Comparison of ENCODE assay signal across 11 cellular contexts in the genomic region with DNA sequence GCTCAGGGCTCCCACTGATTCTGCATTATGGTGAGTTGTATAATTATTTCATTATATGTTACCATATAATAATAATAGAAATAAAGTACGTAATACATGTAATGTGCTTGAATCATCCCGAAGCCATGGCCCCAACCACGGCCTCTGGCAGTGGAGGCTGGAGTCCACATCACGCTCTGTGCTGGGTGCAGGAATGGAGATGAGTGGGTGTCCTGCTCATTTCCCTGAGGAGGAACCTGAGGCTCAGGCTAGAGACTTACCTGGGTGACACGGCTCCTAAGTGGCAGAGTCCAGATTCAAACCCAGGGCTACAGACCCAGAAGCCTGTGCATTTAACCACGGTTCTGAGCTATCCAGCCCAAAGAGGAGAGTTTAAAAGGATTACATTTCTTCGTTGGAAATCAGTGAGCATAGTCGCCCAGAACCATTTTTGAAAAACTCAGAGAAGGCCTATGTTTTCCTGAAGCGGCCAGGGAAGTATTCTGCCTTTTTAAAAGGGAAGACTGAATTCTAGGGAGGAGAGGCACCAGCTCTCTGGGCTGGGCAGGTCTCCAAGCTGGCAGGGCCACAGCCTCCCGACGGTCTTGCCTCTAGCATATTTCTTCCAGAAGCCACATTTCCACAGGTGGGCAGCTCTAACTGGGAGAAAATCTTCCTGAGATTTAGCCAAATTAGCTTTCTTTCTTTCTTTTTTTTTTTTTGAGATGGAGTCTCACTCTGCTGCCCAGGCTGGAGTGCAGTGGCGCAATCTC. TPM values are rescaled to one million over a fixed set of nuclear protein-coding genes. Genes with fewer than 3 reads are reported as not detected.
DNase-seq lines count a peak whose midpoint lies in the region; ATAC-seq and TF ChIP-seq lines count a peak whose summit lies in the region.
"Had no signal": no experiment of that assay in that cellular context is flagged by ENCODE, and none has a peak within 500 bp of the region (broad histone marks: within the 10 kb centered on the region; RNA-seq: fewer than 3 reads in every experiment).

No MANE protein-coding gene starts in this region.

- H3K4me3 Mint-ChIP-seq in activated T-helper 17 cell treated with anti-CD3 and anti-CD28 coated beads, Interleukin-2, amount 50 U/mL, for 72 hours = peak overlapping the region; percentile 98
- H3K4me3 Mint-ChIP-seq: nephron had no signal

- H3K27me3 Mint-ChIP-seq in activated T-helper 17 cell treated with anti-CD3 and anti-CD28 coated beads, Interleukin-2, amount 50 U/mL, for 72 hours = no peaks in the 10 kb centered on the region

- TF ChIP-seq CTCF in right lobe of liver (IDR thresholded peaks at IDR 0.05) = no peak
- no peak for TF ChIP-seq CTCF in thoracic aorta (IDR thresholded peaks at IDR 0.05)

- H3K9me3 Mint-ChIP-seq in activated T-helper 17 cell treated with anti-CD3 and anti-CD28 coated beads, Interleukin-2, amount 50 U/mL, for 72 hours = no peaks in the 10 kb centered on the region
- H3K9me3 Mint-ChIP-seq: IgD-negative memory B cell, nephron had no signal

- TF ChIP-seq POLR2A in right lobe of liver (IDR thresholded peaks at IDR 0.05) = no peak

- intact Hi-C loops in right lobe of liver (cut with DNase I) = no loop called here

- H3K9me3 ChIP-seq in right lobe of liver (no peaks in the 10 kb centered on the region), thoracic aorta (no peaks in the 10 kb centered on the region)

- H3K4me3 ChIP-seq in right lobe of liver (no peak overlapping the region), thoracic aorta (no peak overlapping the region)

- peak overlapping the region in 2 of 3 donors; percentile 21 to 75 for H3K27ac ChIP-seq in right lobe of liver
- H3K27ac ChIP-seq in thoracic aorta = peak overlapping the region; percentile 15 to 58

- H3K4me1 ChIP-seq in right lobe of liver = peaks cover 0 to 98% (median 50%) of the 10 kb centered on the region in 4 donors
- H3K4me1 ChIP-seq in thoracic aorta (ENCODE audit: control insufficient read depth in 1 of 2, low read depth in 2 of 2) = peaks cover 10 to 72% of the 10 kb centered on the region in 2 donors

- H3K27ac Mint-ChIP-seq in activated T-helper 17 cell treated with anti-CD3 and anti-CD28 coated beads, Interleukin-2, amount 50 U/mL, for 72 hours = peak overlapping the region; percentile 97

- H3K36me3 ChIP-seq in right lobe of liver (no peaks in the 10 kb centered on the region), thoracic aorta (no peaks in the 10 kb centered on the region)

- 57% methylated on average over 8 of the region's 12 CpGs for WGBS in right lobe of liver (ENCODE audit: insufficient coverage, low coverage, low lambda C conversion rate, missing lambda C conversion rate)

- ATAC-seq in activated T-helper 17 cell treated with anti-CD3 and anti-CD28 coated beads, Interleukin-2, amount 50 U/mL, for 72 hours (replicated peaks) = no peak
- ATAC-seq in right lobe of liver = no peak
- no peak for ATAC-seq in thoracic aorta (ENCODE audit: insufficient number of reproducible peaks, low FRiP score, low read depth)
- no peak for ATAC-seq in GM19035 (IDR thresholded peaks at IDR 0.05; ENCODE audit: unreplicated experiment)
- ATAC-seq in HG02588 (IDR thresholded peaks at IDR 0.05; ENCODE audit: unreplicated experiment) = no peak

- peaks cover 100% of the 10 kb centered on the region for H3K36me3 Mint-ChIP-seq in activated T-helper 17 cell treated with anti-CD3 and anti-CD28 coated beads, Interleukin-2, amount 50 U/mL, for 72 hours (ENCODE audit: low read depth)
- H3K36me3 Mint-ChIP-seq: IgD-negative memory B cell had no signal

- peak; percentile 58 for DNase-seq in activated effector memory CD4-positive, alpha-beta T cell treated with anti-CD3 and anti-CD28 coated beads, Interleukin-2, amount 50 U/mL, for 16 hours
- DNase-seq in activated effector memory CD4-positive, alpha-beta T cell treated with Interleukin-2 at 50 U/mL for 16 hours = no peak
- no peak for DNase-seq in right lobe of liver
- no peak for DNase-seq in thoracic aorta (ENCODE audit: low spot score)
- no peak for DNase-seq in NCI-H1417 treated with DMSO at 0.1 percent for 48 hours (lab: John Stamatoyannopoulos, UW)
- DNase-seq: NCI-H2107 had no signal

- peaks cover 42% of the 10 kb centered on the region for H3K4me1 Mint-ChIP-seq in activated T-helper 17 cell treated with anti-CD3 and anti-CD28 coated beads, Interleukin-2, amount 50 U/mL, for 72 hours

- no peaks in the 10 kb centered on the region for H3K27me3 ChIP-seq in right lobe of liver
- H3K27me3 ChIP-seq in thoracic aorta (replicated peaks; ENCODE audit: insufficient read depth) = no peaks in the 10 kb centered on the region

RNA-seq across cellular contexts. Expression of gene IL4R, which starts 6.7 kb away (rescaled TPM):
- total RNA-seq in activated T-helper 17 cell treated with anti-CD3 and anti-CD28 coated beads, Interleukin-2, amount 50 U/mL, for 72 hours = 100 to 1,000 TPM; 163 to 216 TPM
- 100 to 1,000 TPM in 1 of 6 experiments, 10 to 100 TPM in 5; 38.8 to 147 (median 46.9) TPM for total RNA-seq in right lobe of liver
- total RNA-seq in thoracic aorta = 100 to 1,000 TPM in 1 of 2 donors, 10 to 100 TPM in 1; 46.2 to 148 TPM

RNA-seq across cellular contexts. Expression of gene NSMCE1, which starts 51.9 kb away (rescaled TPM):
- 10 to 100 TPM; 59.6 to 99.8 TPM for total RNA-seq in activated T-helper 17 cell treated with anti-CD3 and anti-CD28 coated beads, Interleukin-2, amount 50 U/mL, for 72 hours
- total RNA-seq in right lobe of liver (10 to 100 TPM; 23.7 to 42.3 (median 33.1) TPM), thoracic aorta (10 to 100 TPM; 23.8 to 44.5 TPM)
